1 cellular context compared by ENCODE assay signal in the genomic region with DNA sequence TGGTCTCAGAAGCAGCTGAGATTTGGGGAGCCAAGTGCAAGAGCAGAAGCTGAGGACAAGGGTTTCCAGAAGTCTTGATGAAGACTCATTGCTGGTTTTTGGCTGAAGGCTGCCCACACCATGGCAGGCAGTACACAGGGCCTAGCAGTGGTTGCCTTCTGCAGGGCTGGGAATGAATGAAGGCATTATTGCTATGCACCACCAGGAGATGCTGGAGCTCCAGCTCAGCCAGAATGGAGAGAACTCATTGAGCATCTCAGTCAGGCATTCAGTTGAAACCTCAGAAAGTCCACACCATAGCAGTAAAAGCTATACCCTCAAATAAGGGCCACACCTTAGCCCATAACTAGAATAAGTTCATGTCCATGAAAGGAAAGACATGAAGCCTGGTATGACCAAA.
TF ChIP-seq lines count a peak whose summit lies in the region.

No MANE protein-coding gene starts in this region.

TF ChIP-seq in H1, 55 proteins besides CTCF, POLR2A, EP300 and RAD21 (continued from another document):
- TF ChIP-seq PHF8 (conservative IDR thresholded peaks at IDR 0.05; ENCODE audit: low read depth, low read length) = no peak
- TF ChIP-seq KDM5A (IDR thresholded peaks at IDR 0.05; ENCODE audit: low read length) = no peak
TF ChIP-seq in H1: peak in this region for 0.
